ENCODE assay signal across 32 cellular contexts in the genomic region with DNA sequence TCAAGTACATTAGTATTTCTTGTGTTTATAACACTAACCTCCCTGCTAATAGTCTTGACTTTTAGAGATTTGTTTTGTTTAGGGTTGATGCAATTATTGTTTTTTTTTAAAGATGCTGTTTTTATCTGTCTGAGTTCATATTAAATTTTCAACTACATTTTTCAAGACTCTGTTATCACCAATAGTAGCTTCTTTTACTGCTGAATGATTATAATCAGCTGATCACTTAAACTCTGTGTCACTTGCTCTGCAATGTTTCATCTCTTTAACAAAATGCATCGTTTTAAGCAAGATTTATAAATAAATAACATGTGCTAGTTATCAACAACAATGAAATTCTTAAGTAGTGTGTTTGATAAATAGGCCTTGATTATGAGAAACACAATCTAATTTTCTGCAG.
"Had no signal": no experiment of that assay in that cellular context is flagged by ENCODE, and none has a peak within 500 bp of the region (broad histone marks: within the 10 kb centered on the region; RNA-seq: fewer than 3 reads in every experiment).

No MANE protein-coding gene starts in this region.

- H3K9me3 ChIP-seq: adrenal gland, body of pancreas, gastroesophageal sphincter had no signal

- H3K4me3 ChIP-seq: adrenal gland, body of pancreas, esophagus squamous epithelium, gastroesophageal sphincter had no signal

- FAIRE-seq: colon, endothelial cell of umbilical vein had no signal

- ATAC-seq: activated CD4-positive, CD25-positive, alpha-beta regulatory T cell treated with anti-CD3 and anti-CD28 coated beads, Interleukin-2, amount 50 U/mL, for 24 hours; activated CD8-positive, alpha-beta memory T cell treated with anti-CD3 and anti-CD28 coated beads, Interleukin-2, amount 10 ng/mL, durations not matched to agents 7 days and 5 days; activated CD8-positive, alpha-beta T cell treated with anti-CD3 and anti-CD28 coated beads, Interleukin-2, amount 10 ng/mL, durations not matched to agents 7 days and 5 days; activated naive CD8-positive, alpha-beta T cell treated with anti-CD3 and anti-CD28 coated beads, Interleukin-2, amount 50 U/mL, for 24 hours; body of pancreas; effector memory CD8-positive, alpha-beta T cell; gastroesophageal sphincter; T-helper 17 cell had no signal

- DNase-seq: activated B cell treated with CpG ODN at 0.5 μM for 24 hours; activated CD4-positive, alpha-beta memory T cell treated with anti-CD3 and anti-CD28 coated beads for 36 hours; activated CD4-positive, alpha-beta T cell treated with anti-CD3 and anti-CD28 coated beads for 48 hours; activated CD8-positive, alpha-beta memory T cell treated with anti-CD3 and anti-CD28 coated beads, Interleukin-2, amount 10 ng/mL, durations not matched to agents 7 days and 5 days; activated CD8-positive, alpha-beta memory T cell treated with anti-CD3 and anti-CD28 coated beads, Interleukin-2, amount 50 U/mL, for 4 hours; activated CD8-positive, alpha-beta T cell treated with anti-CD3 and anti-CD28 coated beads, Interleukin-2, amount 10 ng/mL, durations not matched to agents 7 days and 5 days; activated effector memory CD4-positive, alpha-beta T cell treated with anti-CD3 and anti-CD28 coated beads, Interleukin-2, amount 50 U/mL, for 16 hours; activated naive CD4-positive, alpha-beta T cell treated with anti-CD3 and anti-CD28 coated beads for 36 hours; activated naive CD8-positive, alpha-beta T cell treated with anti-CD3 and anti-CD28 coated beads for 36 hours; activated naive CD8-positive, alpha-beta T cell treated with anti-CD3 and anti-CD28 coated beads, Interleukin-2, amount 50 U/mL, for 24 hours; activated T-cell treated with anti-CD3 and anti-CD28 coated beads, Interleukin-2, amount 50 U/mL, for 1 hour; activated T-cell treated with anti-CD3 and anti-CD28 coated beads, Interleukin-2, amount 50 U/mL, for 48 hours; adrenal gland; amygdala; aorta; body of pancreas; caudate nucleus; cortex of kidney; dermis blood vessel endothelial cell; effector CD4-positive, alpha-beta T cell; effector memory CD8-positive, alpha-beta T cell; esophagus squamous epithelium; foreskin melanocyte; T-helper 1 cell; T-helper 17 cell; T1000; WERI-Rb-1 had no signal

- H3K36me3 ChIP-seq: adrenal gland, esophagus squamous epithelium, gastroesophageal sphincter, WERI-Rb-1 had no signal

- H3K27ac ChIP-seq: adrenal gland, body of pancreas, epithelial cell of prostate, esophagus squamous epithelium, gastroesophageal sphincter, WERI-Rb-1 had no signal

- H3K4me1 ChIP-seq: adrenal gland, body of pancreas, esophagus squamous epithelium, gastroesophageal sphincter had no signal

- H3K27me3 ChIP-seq: adrenal gland, body of pancreas, esophagus squamous epithelium, gastroesophageal sphincter had no signal
